In genomic region chr17:75914643-75915265, GRCh38 we compare ENCODE assay signal across 13 cellular contexts. TPM values are rescaled to one million over a fixed set of nuclear protein-coding genes. Genes with fewer than 3 reads are reported as not detected.
DNase-seq lines count a peak whose midpoint lies in the region; ATAC-seq and TF ChIP-seq lines count a peak whose summit lies in the region.
"Had no signal": no experiment of that assay in that cellular context is flagged by ENCODE, and none has a peak within 500 bp of the region (broad histone marks: within the 10 kb centered on the region; RNA-seq: fewer than 3 reads in every experiment).

No MANE protein-coding gene starts in this region.

- no peaks in the 10 kb centered on the region for H3K9me3 ChIP-seq in HCT116 (ENCODE audit: control insufficient read depth in 1 of 2, insufficient read depth in 1 of 2, low read depth in 1 of 2, low read length in 2 of 2)
- H3K9me3 ChIP-seq: BE2C, HAP-1 had no signal

- TF ChIP-seq RAD21 in HCT116 (IDR thresholded peaks at IDR 0.05; ENCODE audit: low read depth), result no peak

- no TSS peak for BruUV-seq in HCT116 (replicated peaks; lab: Mats Ljungman, UMichigan)

- H4K20me1 ChIP-seq in HCT116 (ENCODE audit: insufficient read depth), result no peaks in the 10 kb centered on the region

- intact Hi-C loops in HCT116 (cut with micrococcal nuclease), result no loop called here
- intact Hi-C loops in dendritic cell treated with granulocyte-macrophage colony-stimulating factor and Interleukin-4, amounts not matched to agents 40 ng/mL and 50 ng/mL, for 4 days (cut with micrococcal nuclease), result no loop called here

- no peak overlapping the region for H3K4me3 ChIP-seq in HCT116 (replicated peaks in 1 of 2; ENCODE audit: low read depth in 1 of 2, low read length in 2 of 2)
- H3K4me3 ChIP-seq: HAP-1 had no signal

- H3K4me2 ChIP-seq in HCT116 (ENCODE audit: low read length), result no peak overlapping the region

- peaks cover 5% of the 10 kb centered on the region for H3K36me3 Mint-ChIP-seq in dendritic cell treated with granulocyte-macrophage colony-stimulating factor and Interleukin-4, amounts not matched to agents 40 ng/mL and 50 ng/mL, for 4 days (ENCODE audit: low read depth)

- ATAC-seq in HCT116 (peak; percentile 74), HG02623 (IDR thresholded peaks at IDR 0.05; ENCODE audit: unreplicated experiment) (no peak)
- ATAC-seq: Right ventricle myocardium inferior had no signal

- TF ChIP-seq POLR2A in HCT116 (IDR thresholded peaks at IDR 0.05; ENCODE audit: borderline replicate concordance, extremely low read depth, insufficient read depth, insufficient read length), result no peak

- no peaks in the 10 kb centered on the region for H3K9me2 ChIP-seq in HCT116 (ENCODE audit: insufficient read depth)

- H2AFZ ChIP-seq in HCT116 (ENCODE audit: low read depth, low read length, poor library complexity, severe bottlenecking), result no peak overlapping the region

- DNase-seq in DMS53 treated with DMSO at 0.1 percent for 48 hours (lab: John Stamatoyannopoulos, UW; ENCODE audit: unreplicated experiment) (peak; percentile 50), HCT116 (ENCODE audit: low read depth, low spot score) (no peak), islet precursor cell (peak; percentile 57), DMS79 treated with DMSO at 0.1 percent for 48 hours (lab: John Stamatoyannopoulos, UW) (no peak), GM19240 (ENCODE audit: insufficient read length, low spot score) (no peak)
- DNase-seq: BE2C; CD4-positive, alpha-beta memory T cell; NCI-H1436; NCI-H69 had no signal

- RAD21 ChIA-PET in HCT116 (lab: Charles Lee; ENCODE audit: low non-redundant PET in 1 of 2, low total read pairs in 2 of 2, uncharacterized antibody in 2 of 2, unreplicated experiment in 2 of 2), result no interaction called here

- no peak overlapping the region for H3K27ac ChIP-seq in HCT116 (ENCODE audit: low read depth, low read length)

- H3K4me3 Mint-ChIP-seq in dendritic cell treated with granulocyte-macrophage colony-stimulating factor and Interleukin-4, amounts not matched to agents 40 ng/mL and 50 ng/mL, for 4 days, result no peak overlapping the region
- H3K4me3 Mint-ChIP-seq: CD4-positive, alpha-beta memory T cell had no signal

- no peaks in the 10 kb centered on the region for H3K27me3 ChIP-seq in HCT116 (ENCODE audit: insufficient read depth, low read length)
- H3K27me3 ChIP-seq: BE2C had no signal

- no peaks in the 10 kb centered on the region for H3K79me2 ChIP-seq in HCT116 (ENCODE audit: insufficient read depth, low read length)

- H3K27ac Mint-ChIP-seq in dendritic cell treated with granulocyte-macrophage colony-stimulating factor and Interleukin-4, amounts not matched to agents 40 ng/mL and 50 ng/mL, for 4 days, result peak overlapping the region; percentile 2
- H3K27ac Mint-ChIP-seq: CD4-positive, alpha-beta memory T cell had no signal

- H3K9ac ChIP-seq in HCT116 (ENCODE audit: low read length), result no peak overlapping the region

- no peak for TF ChIP-seq CTCF in HCT116 (IDR thresholded peaks at IDR 0.05 in 2 of 3, conservative IDR thresholded peaks at IDR 0.05 in 1 of 3; ENCODE audit: borderline replicate concordance in 1 of 3, insufficient read depth in 1 of 3, low read depth in 2 of 3, low read length in 2 of 3)

- peaks cover 2% of the 10 kb centered on the region for H3K27me3 Mint-ChIP-seq in dendritic cell treated with granulocyte-macrophage colony-stimulating factor and Interleukin-4, amounts not matched to agents 40 ng/mL and 50 ng/mL, for 4 days
- H3K27me3 Mint-ChIP-seq: CD4-positive, alpha-beta memory T cell had no signal

- H3K36me3 ChIP-seq in HCT116 (ENCODE audit: control insufficient read depth in 1 of 2, insufficient read depth in 2 of 2, low read length in 2 of 2), result no peaks in the 10 kb centered on the region
- H3K36me3 ChIP-seq: BE2C had no signal

- H3K4me1 Mint-ChIP-seq in dendritic cell treated with granulocyte-macrophage colony-stimulating factor and Interleukin-4, amounts not matched to agents 40 ng/mL and 50 ng/mL, for 4 days (ENCODE audit: low read depth), result no peaks in the 10 kb centered on the region

- H3K4me1 ChIP-seq in HCT116 (ENCODE audit: control insufficient read depth in 1 of 2, insufficient read depth in 2 of 2, low read length in 2 of 2), result peaks cover 0 to 9% of the 10 kb centered on the region in 2 experiments; a peak in 2 of 4 replicates
- H3K4me1 ChIP-seq: HAP-1 had no signal

- CTCF ChIA-PET in HCT116 (lab: Charles Lee), result interaction anchor here (1.2 kb wide), 1 partner anchor 13 kb away, joined by 5 read pairs; no protein-coding TSS in a partner anchor

- POLR2A ChIA-PET in HCT116 (lab: Charles Lee), result interaction anchor here (1.2 kb wide), 1 partner anchor 135 kb away, joined by 3 read pairs; no protein-coding TSS in a partner anchor

- H3K9me3 Mint-ChIP-seq in dendritic cell treated with granulocyte-macrophage colony-stimulating factor and Interleukin-4, amounts not matched to agents 40 ng/mL and 50 ng/mL, for 4 days, result no peaks in the 10 kb centered on the region
- H3K9me3 Mint-ChIP-seq: CD4-positive, alpha-beta memory T cell had no signal

TF ChIP-seq in HCT116, 20 proteins besides CTCF, POLR2A, EP300 and RAD21:
- TF ChIP-seq ZFX (IDR thresholded peaks at IDR 0.05) (no peak), YY1 (IDR thresholded peaks at IDR 0.05; ENCODE audit: extremely low read depth, insufficient replicate concordance, low read depth, low read length) (no peak), CBX3 (IDR thresholded peaks at IDR 0.05; ENCODE audit: low read depth) (no peak), SRF (IDR thresholded peaks at IDR 0.05; ENCODE audit: low read depth) (no peak), POLR2AphosphoS5 (IDR thresholded peaks at IDR 0.05; ENCODE audit: low read depth, low read length) (no peak), FOSL1 (IDR thresholded peaks at IDR 0.05; ENCODE audit: low read depth) (no peak), EZH2 (IDR thresholded peaks at IDR 0.05) (no peak), SP1 (IDR thresholded peaks at IDR 0.05; ENCODE audit: low read depth) (no peak), REST (IDR thresholded peaks at IDR 0.05; ENCODE audit: low read depth) (no peak), CEBPB (IDR thresholded peaks at IDR 0.05; ENCODE audit: low read depth) (no peak)
- TF ChIP-seq, protein P1, sequence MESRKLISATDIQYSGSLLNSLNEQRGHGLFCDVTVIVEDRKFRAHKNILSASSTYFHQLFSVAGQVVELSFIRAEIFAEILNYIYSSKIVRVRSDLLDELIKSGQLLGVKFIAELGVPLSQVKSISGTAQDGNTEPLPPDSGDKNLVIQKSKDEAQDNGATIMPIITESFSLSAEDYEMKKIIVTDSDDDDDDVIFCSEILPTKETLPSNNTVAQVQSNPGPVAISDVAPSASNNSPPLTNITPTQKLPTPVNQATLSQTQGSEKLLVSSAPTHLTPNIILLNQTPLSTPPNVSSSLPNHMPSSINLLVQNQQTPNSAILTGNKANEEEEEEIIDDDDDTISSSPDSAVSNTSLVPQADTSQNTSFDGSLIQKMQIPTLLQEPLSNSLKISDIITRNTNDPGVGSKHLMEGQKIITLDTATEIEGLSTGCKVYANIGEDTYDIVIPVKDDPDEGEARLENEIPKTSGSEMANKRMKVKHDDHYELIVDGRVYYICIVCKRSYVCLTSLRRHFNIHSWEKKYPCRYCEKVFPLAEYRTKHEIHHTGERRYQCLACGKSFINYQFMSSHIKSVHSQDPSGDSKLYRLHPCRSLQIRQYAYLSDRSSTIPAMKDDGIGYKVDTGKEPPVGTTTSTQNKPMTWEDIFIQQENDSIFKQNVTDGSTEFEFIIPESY (IDR thresholded peaks at IDR 0.05; ENCODE audit: extremely low read depth, insufficient replicate concordance, low read length), result no peak

RNA-seq across cellular contexts. Expression of gene MRPL38, which starts 10.1 kb away (rescaled TPM):
- total RNA-seq in HCT116 (2021; ENCODE audit: unreplicated experiment), result 219 TPM
- polyA plus RNA-seq in HCT116 (2012), result 114 and 130 TPM in 2 replicates

RNA-seq across cellular contexts. Expression of gene TRIM65, which starts 18.0 kb away (rescaled TPM):
- 53.0 TPM for total RNA-seq in HCT116 (2021; ENCODE audit: unreplicated experiment)
- polyA plus RNA-seq in HCT116 (2012), result 26.3 and 29.9 TPM in 2 replicates

RNA-seq across cellular contexts. Expression of gene FBF1, which starts 26.1 kb away (rescaled TPM):
- total RNA-seq in HCT116 (2021; ENCODE audit: unreplicated experiment), result 22.8 TPM
- polyA plus RNA-seq in HCT116 (2012), result 10.1 and 10.6 TPM in 2 replicates

RNA-seq across cellular contexts. Expression of gene TRIM47, which starts 36.4 kb away (rescaled TPM):
- total RNA-seq in HCT116 (2021; ENCODE audit: unreplicated experiment), result 86.7 TPM
- 49.9 and 67.2 TPM in 2 replicates for polyA plus RNA-seq in HCT116 (2012)

RNA-seq across cellular contexts. Expression of gene WBP2, which starts 59.6 kb away (rescaled TPM):
- 132 TPM for total RNA-seq in HCT116 (2021; ENCODE audit: unreplicated experiment)
- 184 and 186 TPM in 2 replicates for polyA plus RNA-seq in HCT116 (2012)

Comparison
In these comparisons a context has a peak if more than half of its experiments do, and no peak if none do; other contexts are left out.
1. DNase-seq: peak in DMS53 treated with DMSO at 0.1 percent for 48 hours (single experiment) and islet precursor cell (single experiment); none in HCT116 (single experiment), DMS79 treated with DMSO at 0.1 percent for 48 hours (single experiment) and GM19240 (single experiment).